ENCODE assay signal across 8 cellular contexts in genomic region chr4:16217300-16218051, GRCh38. TPM values are rescaled to one million over a fixed set of nuclear protein-coding genes. Genes with fewer than 3 reads are reported as not detected.
A peak's percentile ranks its signal among the peaks of the same experiment; 100 is the strongest.
DNase-seq lines count a peak whose midpoint lies in the region; ATAC-seq, FAIRE-seq and TF ChIP-seq lines count a peak whose summit lies in the region.
"Had no signal": no experiment of that assay in that cellular context is flagged by ENCODE, and none has a peak within 500 bp of the region (broad histone marks: within the 10 kb centered on the region; RNA-seq: fewer than 3 reads in every experiment).

No MANE protein-coding gene starts in this region.

- no peak overlapping the region; the same call in 1 of the 2 replicates for H3K9ac ChIP-seq in GM12878 (ENCODE audit: control insufficient read depth, insufficient read depth, low read length)

- H3K27me3 ChIP-seq in GM12878 (replicated peaks in 1 of 2; ENCODE audit: control insufficient read depth in 2 of 2, insufficient read depth in 2 of 2, low read length in 1 of 2) (no peaks in the 10 kb centered on the region), hepatocyte (no peaks in the 10 kb centered on the region)

- in situ Hi-C loops in GM12878 (cut with MboI) = no loop called here

- H2AFZ ChIP-seq in GM12878 (ENCODE audit: control insufficient read depth, low read depth, low read length) (no peak overlapping the region), hepatocyte (no peak overlapping the region)

- CTCF ChIA-PET in GM12878 (lab: Yijun Ruan, JAX) = interaction anchor here (1.0 to 4.5 kb wide), 6 partner anchors 10 to 47 kb away, joined by 3 to 33 read pairs (median 11); no protein-coding TSS in a partner anchor

- H4K20me1 ChIP-seq in GM12878 (ENCODE audit: control insufficient read depth, insufficient read depth) (0 out of 2 replicates have a peak, but pooled peaks cover 5% of the 10 kb centered on the region), hepatocyte (ENCODE audit: insufficient read depth, poor library complexity, severe bottlenecking) (peaks cover 14% of the 10 kb centered on the region)

- H3K4me3 ChIP-seq in GM12878 (no peak overlapping the region), hepatocyte (no peak overlapping the region)

- TF ChIP-seq EP300 in GM12878 (IDR thresholded peaks at IDR 0.05; ENCODE audit: borderline replicate concordance in 1 of 2, control insufficient read depth in 1 of 2, low read depth in 2 of 2, low read length in 2 of 2) = no peak

- 18% methylated on average over 6 of the region's 6 CpGs for WGBS in GM12878 (ENCODE audit: insufficient coverage, insufficient replicate concordance, low lambda C conversion rate, missing lambda C conversion rate)
- 99% methylated on average over 6 of the region's 6 CpGs for WGBS in hepatocyte (ENCODE audit: low lambda C conversion rate, missing lambda C conversion rate)

- DNase-seq in GM12878 (ENCODE audit: low read depth, low spot score) = no peak
- no peak for DNase-seq in GM03348 (ENCODE audit: low spot score)
- no peak for DNase-seq in hepatocyte (ENCODE audit: low spot score)
- no peak for DNase-seq in stimulated activated CD4-positive, alpha-beta T cell treated with anti-CD3 and anti-CD28 coated beads, Interleukin-12 subunit alpha, Interleukin-12 subunit beta, amount 100 ng/mL, for 4 hours
- DNase-seq: amniotic stem cell had no signal

- H3K27ac ChIP-seq in GM12878 (ENCODE audit: control insufficient read depth, insufficient read depth) (peak overlapping the region; percentile 58), hepatocyte (no peak overlapping the region)

- H3K79me2 ChIP-seq in GM12878 (ENCODE audit: control insufficient read depth, insufficient read depth, low read length) (peaks cover 23% of the 10 kb centered on the region), hepatocyte (peaks cover 87% of the 10 kb centered on the region)

- H3K36me3 ChIP-seq in GM12878 (ENCODE audit: control insufficient read depth in 2 of 2, insufficient read depth in 2 of 2, low read length in 1 of 2) = peaks cover 0 to 5% of the 10 kb centered on the region in 2 experiments; a peak in 1 of 4 replicates
- no peaks in the 10 kb centered on the region for H3K36me3 ChIP-seq in hepatocyte (replicated peaks; ENCODE audit: insufficient read depth, low read depth)

- peak; percentile 79 for ATAC-seq in GM18505 (IDR thresholded peaks at IDR 0.05; ENCODE audit: unreplicated experiment)
- ATAC-seq in GM21367 (IDR thresholded peaks at IDR 0.05; ENCODE audit: unreplicated experiment) = peak; percentile 78
- peak; percentile 84 for ATAC-seq in HG03378 (IDR thresholded peaks at IDR 0.05; ENCODE audit: unreplicated experiment)
- ATAC-seq in GM12878 = peak; percentile 89

- no peak for TF ChIP-seq CTCF in GM12878 (IDR thresholded peaks at IDR 0.05 in 2 of 3, conservative IDR thresholded peaks at IDR 0.05 in 1 of 3; ENCODE audit: control insufficient read depth in 2 of 3, extremely low read depth in 1 of 3, insufficient read depth in 1 of 3, low read depth in 3 of 3, low read length in 3 of 3)
- TF ChIP-seq CTCF in hepatocyte (IDR thresholded peaks at IDR 0.05; ENCODE audit: poor library complexity) = no peak

- no peak for TF ChIP-seq RAD21 in GM12878 (IDR thresholded peaks at IDR 0.05; ENCODE audit: insufficient read depth, low read depth, low read length)

- intact Hi-C loops in GM12878 (cut with micrococcal nuclease; ENCODE audit: unreplicated experiment) = loop anchor here (10.0 kb wide), 1 partner anchor 443 kb away; the partner anchor contains the start of gene CD38

- POLR2A ChIA-PET in GM12878 (lab: Charles Lee) = no interaction called here

- TF ChIP-seq POLR2A in GM18505 (IDR thresholded peaks at IDR 0.05; ENCODE audit: borderline replicate concordance, extremely low read depth, insufficient read depth, insufficient read length) = no peak
- TF ChIP-seq POLR2A in GM12878 (IDR thresholded peaks at IDR 0.05; ENCODE audit: low read depth, low read length) = no peak

- H3K4me2 ChIP-seq in GM12878 (ENCODE audit: control insufficient read depth, insufficient read depth) = peak overlapping the region; percentile 79
- no peak overlapping the region for H3K4me2 ChIP-seq in hepatocyte

- FAIRE-seq in GM12878 (lab: Jason Lieb, UNC) = peak; percentile 92

- H3K9me3 ChIP-seq in GM12878 (replicated peaks; ENCODE audit: control insufficient read depth, insufficient read depth, low read length) (no peaks in the 10 kb centered on the region), hepatocyte (ENCODE audit: low read depth) (no peaks in the 10 kb centered on the region)

- SMC1A ChIA-PET in GM12878 (lab: Charles Lee; ENCODE audit: uncharacterized antibody, unreplicated experiment) = interaction anchor here (0.8 to 3.4 kb wide), 5 partner anchors 8 to 43 kb away, joined by 4 to 13 read pairs (median 5); no protein-coding TSS in a partner anchor

- RAD21 ChIA-PET in GM12878 (lab: Charles Lee; ENCODE audit: unreplicated experiment) = interaction anchor here (1.0 to 2.0 kb wide), 3 partner anchors 12 to 18 kb away, joined by 3 to 4 read pairs (median 4); no protein-coding TSS in a partner anchor

- BruUV-seq in GM12878 (replicated peaks; lab: Mats Ljungman, UMichigan) = no TSS peak

- peaks cover 11% of the 10 kb centered on the region for H3K4me1 ChIP-seq in GM12878 (ENCODE audit: control insufficient read depth, insufficient read depth, low read length)
- no peaks in the 10 kb centered on the region for H3K4me1 ChIP-seq in hepatocyte (ENCODE audit: insufficient read depth)

- peaks cover 3% of the 10 kb centered on the region for H3K9me2 ChIP-seq in hepatocyte (replicated peaks; ENCODE audit: insufficient read depth)

TF ChIP-seq in GM12878, 131 proteins besides CTCF, POLR2A, EP300 and RAD21 (continues in another document):
- TF ChIP-seq RELB (IDR thresholded peaks at IDR 0.05; ENCODE audit: low read depth) (peak; percentile 27; the same call in 1 of the 2 replicates), NBN (IDR thresholded peaks at IDR 0.05) (0 out of 2 replicates have a peak, but pooled peaks have one; percentile 30), ATF2 (IDR thresholded peaks at IDR 0.05; ENCODE audit: low read length) (peak; percentile 63), DPF2 (IDR thresholded peaks at IDR 0.05) (0 out of 2 replicates have a peak, but pooled peaks have one; percentile 48), CREM (IDR thresholded peaks at IDR 0.05; ENCODE audit: low read depth) (peak; percentile 58; the same call in 1 of the 2 replicates)

RNA-seq across cellular contexts. Expression of gene TAPT1, which starts 8.8 kb away (rescaled TPM):
- total RNA-seq in GM12878 (2013; cell fraction: nucleolus; rRNA removed) = 77.1 and 97.6 TPM in 2 replicates
- total RNA-seq in GM12878 (2014; rRNA removed) (11.7 and 14.8 TPM in 2 replicates), GM12878 (2014; rRNA removed; fragmentation: Illumina TruSeq; extraction: Trizol) (13.8 and 16.0 TPM in 2 replicates), GM12878 (2021) (15.7 and 16.0 TPM in 2 replicates), hepatocyte (15.9 and 19.3 TPM in 2 replicates)
- polyA plus RNA-seq in GM12878 (2011; ENCODE audit: low read depth) = 4.3 TPM
- polyA plus RNA-seq in GM12878 (2011; rRNA removed) (23.3 and 32.6 TPM in 2 replicates), GM12878 (2014; fragmentation: Illumina TruSeq; extraction: Trizol) (12.8 and 13.2 TPM in 2 replicates), GM12878 (2014; fragmentation: Nextera tagmentation; extraction: Ambion mirVana) (1 to 10 TPM; 1.2 to 2.3 TPM), GM12878 (2014; rRNA removed) (7.0 and 9.1 TPM in 2 replicates), GM12878 (2016; fragmentation: Nextera tagmentation; extraction: Ambion mirVana) (1 to 10 TPM in 1 of 2 experiments, under 1 TPM in 1; 0.91 to 7.4 TPM), hepatocyte (12.9 and 14.5 TPM in 2 replicates)
- polyA plus RNA-seq in GM12878 (2011; cell fraction: cytosol; rRNA removed) = 8.9 and 12.3 TPM in 2 replicates
- polyA plus RNA-seq in GM12878 (2011; cell fraction: nucleus; rRNA removed) = 21.9 and 27.9 TPM in 2 replicates
- polyA plus RNA-seq in GM12878 (2012) = 8.6 and 9.0 TPM in 2 replicates
- 26.3 and 40.0 TPM in 2 replicates for polyA minus RNA-seq in GM12878 (2011; rRNA and poly(A)+ RNA removed)
- 4.2 and 6.3 TPM in 2 replicates for polyA minus RNA-seq in GM12878 (2011; cell fraction: cytosol; rRNA and poly(A)+ RNA removed)
- polyA minus RNA-seq in GM12878 (2011; cell fraction: nucleus; rRNA and poly(A)+ RNA removed) = 28.5 and 41.0 TPM in 2 replicates
